23 cellular contexts compared by ENCODE assay signal in genomic region chr3:14157951-14158350, GRCh38. TPM values are rescaled to one million over a fixed set of nuclear protein-coding genes. Genes with fewer than 3 reads are reported as not detected.
DNase-seq lines count a peak whose midpoint lies in the region; ATAC-seq and TF ChIP-seq lines count a peak whose summit lies in the region.
"Had no signal": no experiment of that assay in that cellular context is flagged by ENCODE, and none has a peak within 500 bp of the region (broad histone marks: within the 10 kb centered on the region; RNA-seq: fewer than 3 reads in every experiment).

No MANE protein-coding gene starts in this region.

- DNase-seq in activated CD8-positive, alpha-beta T cell treated with anti-CD3 and anti-CD28 coated beads, Interleukin-2, amount 10 ng/mL, durations not matched to agents 7 days and 5 days, result peak; percentile 14
- DNase-seq in activated CD8-positive, alpha-beta T cell treated with anti-CD3 and anti-CD28 coated beads for 36 hours, result no peak
- DNase-seq in WTC11 (ENCODE audit: low spot score) (no peak), gastrocnemius medialis (no peak), inferior parietal cortex (ENCODE audit: extremely low spot score) (no peak), UCSD-AML1 (lab: John Stamatoyannopoulos, UW; ENCODE audit: unreplicated experiment) (no peak)
- DNase-seq: 8988T, AML-193, C1 segment of cervical spinal cord, Calu3, DMS153, H7, HFFc6, MG63, NCI-H1417, NCI-H1694 treated with DMSO at 0.1 percent for 48 hours, NCI-H2081 treated with DMSO at 0.1 percent for 48 hours, NCI-H2171 treated with DMSO at 0.1 percent for 48 hours, NCI-H526, OCI-M1 had no signal

- TF ChIP-seq CTCF in activated CD8-positive, alpha-beta T cell treated with anti-CD3 and anti-CD28 coated beads for 36 hours (IDR thresholded peaks at IDR 0.05), result no peak
- no peak for TF ChIP-seq CTCF in WTC11 (IDR thresholded peaks at IDR 0.05)
- no peak for TF ChIP-seq CTCF in gastrocnemius medialis (IDR thresholded peaks at IDR 0.05 in 4 of 5, conservative IDR thresholded peaks at IDR 0.05 in 1 of 5)

- peaks cover 0 to 68% of the 10 kb centered on the region in 2 donors for H3K36me3 ChIP-seq in gastrocnemius medialis

- CTCF ChIA-PET in activated CD8-positive, alpha-beta T cell treated with anti-CD3 and anti-CD28 coated beads, Interleukin-2, amount 10 ng/mL, durations not matched to agents 7 days and 5 days (lab: Charles Lee), result no interaction called here
- CTCF ChIA-PET in activated CD8-positive, alpha-beta T cell treated with anti-CD3 and anti-CD28 coated beads for 36 hours (lab: Charles Lee), result no interaction called here
- CTCF ChIA-PET in WTC11 (lab: Charles Lee), result interaction anchor here (1.3 kb wide), 1 partner anchor 45 kb away, joined by 4 read pairs; no protein-coding TSS in a partner anchor

- intact Hi-C loops in activated CD8-positive, alpha-beta T cell treated with anti-CD3 and anti-CD28 coated beads for 36 hours (cut with micrococcal nuclease), result no loop called here
- intact Hi-C loops in gastrocnemius medialis (cut with DNase I; ENCODE audit: low total_unique reads), result no loop called here

- no peaks in the 10 kb centered on the region for H3K27me3 Mint-ChIP-seq in activated CD8-positive, alpha-beta T cell treated with anti-CD3 and anti-CD28 coated beads, Interleukin-2, amount 10 ng/mL, durations not matched to agents 7 days and 5 days (ENCODE audit: low read depth)
- H3K27me3 Mint-ChIP-seq in activated CD8-positive, alpha-beta T cell treated with anti-CD3 and anti-CD28 coated beads for 36 hours, result no peaks in the 10 kb centered on the region
- H3K27me3 Mint-ChIP-seq in WTC11 (ENCODE audit: low read depth), result no peaks in the 10 kb centered on the region

- no peaks in the 10 kb centered on the region for H3K4me1 Mint-ChIP-seq in activated CD8-positive, alpha-beta T cell treated with anti-CD3 and anti-CD28 coated beads, Interleukin-2, amount 10 ng/mL, durations not matched to agents 7 days and 5 days (ENCODE audit: low read depth)
- H3K4me1 Mint-ChIP-seq in activated CD8-positive, alpha-beta T cell treated with anti-CD3 and anti-CD28 coated beads for 36 hours (ENCODE audit: low read depth), result peaks cover 17% of the 10 kb centered on the region
- H3K4me1 Mint-ChIP-seq in WTC11, result no peaks in the 10 kb centered on the region; the same call in 1 of the 2 replicates

- no peak overlapping the region for H3K27ac Mint-ChIP-seq in activated CD8-positive, alpha-beta T cell treated with anti-CD3 and anti-CD28 coated beads, Interleukin-2, amount 10 ng/mL, durations not matched to agents 7 days and 5 days
- H3K27ac Mint-ChIP-seq in activated CD8-positive, alpha-beta T cell treated with anti-CD3 and anti-CD28 coated beads for 36 hours, result no peak overlapping the region
- H3K27ac Mint-ChIP-seq in WTC11, result peak overlapping the region; percentile 63; the same call in 1 of the 2 replicates
- H3K27ac Mint-ChIP-seq: CD8-positive, alpha-beta T cell; HFFc6 had no signal

- no peaks in the 10 kb centered on the region for H3K27me3 ChIP-seq in gastrocnemius medialis
- H3K27me3 ChIP-seq: MG63 had no signal

- H3K4me1 ChIP-seq in gastrocnemius medialis, result peaks cover 10 to 19% of the 10 kb centered on the region in 2 donors

- peaks cover 23% of the 10 kb centered on the region for H3K9me3 Mint-ChIP-seq in activated CD8-positive, alpha-beta T cell treated with anti-CD3 and anti-CD28 coated beads, Interleukin-2, amount 10 ng/mL, durations not matched to agents 7 days and 5 days (ENCODE audit: insufficient read depth)
- H3K9me3 Mint-ChIP-seq in activated CD8-positive, alpha-beta T cell treated with anti-CD3 and anti-CD28 coated beads for 36 hours, result peaks cover 17% of the 10 kb centered on the region
- H3K9me3 Mint-ChIP-seq in WTC11, result peaks cover 22% of the 10 kb centered on the region

- no peak for TF ChIP-seq POLR2A in gastrocnemius medialis (IDR thresholded peaks at IDR 0.05)

- H3K36me3 Mint-ChIP-seq in activated CD8-positive, alpha-beta T cell treated with anti-CD3 and anti-CD28 coated beads, Interleukin-2, amount 10 ng/mL, durations not matched to agents 7 days and 5 days (ENCODE audit: low read depth), result peaks cover 67% of the 10 kb centered on the region
- H3K36me3 Mint-ChIP-seq in activated CD8-positive, alpha-beta T cell treated with anti-CD3 and anti-CD28 coated beads for 36 hours (ENCODE audit: low read depth), result peaks cover 68% of the 10 kb centered on the region
- peaks cover 73% of the 10 kb centered on the region for H3K36me3 Mint-ChIP-seq in WTC11

- H3K4me3 ChIP-seq in gastrocnemius medialis, result no peak overlapping the region
- H3K4me3 ChIP-seq: MG63 had no signal

- no peak overlapping the region for H3K4me3 Mint-ChIP-seq in activated CD8-positive, alpha-beta T cell treated with anti-CD3 and anti-CD28 coated beads, Interleukin-2, amount 10 ng/mL, durations not matched to agents 7 days and 5 days
- H3K4me3 Mint-ChIP-seq in activated CD8-positive, alpha-beta T cell treated with anti-CD3 and anti-CD28 coated beads for 36 hours, result no peak overlapping the region
- H3K4me3 Mint-ChIP-seq in WTC11, result no peak overlapping the region
- H3K4me3 Mint-ChIP-seq: CD8-positive, alpha-beta T cell; HFFc6 had no signal

- POLR2A ChIA-PET in activated CD8-positive, alpha-beta T cell treated with anti-CD3 and anti-CD28 coated beads, Interleukin-2, amount 10 ng/mL, durations not matched to agents 7 days and 5 days (lab: Charles Lee), result interaction anchor here (0.9 kb wide), 1 partner anchor 16 kb away, joined by 3 read pairs; no protein-coding TSS in a partner anchor
- POLR2A ChIA-PET in activated CD8-positive, alpha-beta T cell treated with anti-CD3 and anti-CD28 coated beads for 36 hours (lab: Charles Lee), result interaction anchor here (0.6 kb wide), 1 partner anchor 13 kb away, joined by 3 read pairs; no protein-coding TSS in a partner anchor
- POLR2A ChIA-PET in WTC11 (lab: Charles Lee), result no interaction called here

- peaks cover 0 to 6% (median 0%) of the 10 kb centered on the region in 3 donors for H3K9me3 ChIP-seq in gastrocnemius medialis

- in situ Hi-C loops in gastrocnemius medialis (cut with MboI; ENCODE audit: low sequenced_read_pairs in 4 of 4), result no loop called here

- peak overlapping the region; percentile 72 to 85 (median 75) for H3K27ac ChIP-seq in gastrocnemius medialis

- ATAC-seq in activated CD8-positive, alpha-beta T cell treated with anti-CD3 and anti-CD28 coated beads, Interleukin-2, amount 10 ng/mL, durations not matched to agents 7 days and 5 days, result no peak
- ATAC-seq in activated CD8-positive, alpha-beta T cell treated with anti-CD3 and anti-CD28 coated beads for 36 hours, result no peak
- ATAC-seq in WTC11, result no peak
- ATAC-seq in esophagus mucosa, result peak; percentile 24
- no peak for ATAC-seq in gastrocnemius medialis
- ATAC-seq in HG03025 (IDR thresholded peaks at IDR 0.05; ENCODE audit: low FRiP score, unreplicated experiment), result no peak
- ATAC-seq: CD8-positive, alpha-beta T cell had no signal

TF ChIP-seq in WTC11, 78 proteins besides CTCF, POLR2A, EP300 and RAD21 (continues in another document):
- TF ChIP-seq, protein P1, sequence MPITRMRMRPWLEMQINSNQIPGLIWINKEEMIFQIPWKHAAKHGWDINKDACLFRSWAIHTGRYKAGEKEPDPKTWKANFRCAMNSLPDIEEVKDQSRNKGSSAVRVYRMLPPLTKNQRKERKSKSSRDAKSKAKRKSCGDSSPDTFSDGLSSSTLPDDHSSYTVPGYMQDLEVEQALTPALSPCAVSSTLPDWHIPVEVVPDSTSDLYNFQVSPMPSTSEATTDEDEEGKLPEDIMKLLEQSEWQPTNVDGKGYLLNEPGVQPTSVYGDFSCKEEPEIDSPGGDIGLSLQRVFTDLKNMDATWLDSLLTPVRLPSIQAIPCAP (CRISPR knock-in tag; IDR thresholded peaks at IDR 0.05), result no peak
- TF ChIP-seq ZBTB43 (CRISPR knock-in tag; IDR thresholded peaks at IDR 0.05) (no peak), CREM (CRISPR knock-in tag; IDR thresholded peaks at IDR 0.05) (no peak)

RNA-seq across cellular contexts. Expression of gene XPC, which starts 20.4 kb away (rescaled TPM):
- 10 to 100 TPM; 29.4 to 31.6 TPM for total RNA-seq in activated CD8-positive, alpha-beta T cell treated with anti-CD3 and anti-CD28 coated beads, Interleukin-2, amount 10 ng/mL, durations not matched to agents 7 days and 5 days
- total RNA-seq in activated CD8-positive, alpha-beta T cell treated with anti-CD3 and anti-CD28 coated beads for 36 hours, result 10 to 100 TPM; 23.5 to 24.8 TPM
- 31.7 to 34.9 TPM (median 32.6 TPM) in 3 replicates for total RNA-seq in WTC11 (2021)
- 13.4 TPM for total RNA-seq in esophagus mucosa
- total RNA-seq in gastrocnemius medialis, result 10 to 100 TPM; 22.0 to 30.6 (median 27.0) TPM

RNA-seq across cellular contexts. Expression of gene LSM3, which starts 20.7 kb away (rescaled TPM):
- 10 to 100 TPM; 19.2 to 20.2 TPM for total RNA-seq in activated CD8-positive, alpha-beta T cell treated with anti-CD3 and anti-CD28 coated beads, Interleukin-2, amount 10 ng/mL, durations not matched to agents 7 days and 5 days
- total RNA-seq in activated CD8-positive, alpha-beta T cell treated with anti-CD3 and anti-CD28 coated beads for 36 hours, result 10 to 100 TPM; 20.0 to 20.5 TPM
- 17.7 to 21.4 TPM (median 17.8 TPM) in 3 replicates for total RNA-seq in WTC11 (2021)
- total RNA-seq in esophagus mucosa, result 10.3 TPM
- 10 to 100 TPM; 11.6 to 16.8 (median 14.2) TPM for total RNA-seq in gastrocnemius medialis

RNA-seq across cellular contexts. Expression of gene TMEM43, which starts 33.1 kb away (rescaled TPM):
- total RNA-seq in activated CD8-positive, alpha-beta T cell treated with anti-CD3 and anti-CD28 coated beads, Interleukin-2, amount 10 ng/mL, durations not matched to agents 7 days and 5 days, result 10 to 100 TPM; 27.9 to 28.8 TPM
- total RNA-seq in activated CD8-positive, alpha-beta T cell treated with anti-CD3 and anti-CD28 coated beads for 36 hours, result 10 to 100 TPM; 19.7 to 20.2 TPM
- 23.9 to 27.7 TPM (median 24.1 TPM) in 3 replicates for total RNA-seq in WTC11 (2021)
- 55.7 TPM for total RNA-seq in esophagus mucosa
- total RNA-seq in gastrocnemius medialis, result 100 to 1,000 TPM in 1 of 4 donors, 10 to 100 TPM in 3; 68.2 to 128 (median 78.6) TPM

RNA-seq across cellular contexts. Expression of gene CHCHD4, which starts 33.3 kb away (rescaled TPM):
- 10 to 100 TPM; 17.3 to 18.1 TPM for total RNA-seq in activated CD8-positive, alpha-beta T cell treated with anti-CD3 and anti-CD28 coated beads, Interleukin-2, amount 10 ng/mL, durations not matched to agents 7 days and 5 days
- 10 to 100 TPM; 27.6 to 30.2 TPM for total RNA-seq in activated CD8-positive, alpha-beta T cell treated with anti-CD3 and anti-CD28 coated beads for 36 hours
- total RNA-seq in WTC11 (2021) (20.9 to 27.5 TPM (median 21.4 TPM) in 3 replicates), esophagus mucosa (13.0 TPM), gastrocnemius medialis (10 to 100 TPM; 16.2 to 49.4 (median 22.8) TPM)
